Comparison of ENCODE assay signal across 10 cellular contexts in the genomic region with DNA sequence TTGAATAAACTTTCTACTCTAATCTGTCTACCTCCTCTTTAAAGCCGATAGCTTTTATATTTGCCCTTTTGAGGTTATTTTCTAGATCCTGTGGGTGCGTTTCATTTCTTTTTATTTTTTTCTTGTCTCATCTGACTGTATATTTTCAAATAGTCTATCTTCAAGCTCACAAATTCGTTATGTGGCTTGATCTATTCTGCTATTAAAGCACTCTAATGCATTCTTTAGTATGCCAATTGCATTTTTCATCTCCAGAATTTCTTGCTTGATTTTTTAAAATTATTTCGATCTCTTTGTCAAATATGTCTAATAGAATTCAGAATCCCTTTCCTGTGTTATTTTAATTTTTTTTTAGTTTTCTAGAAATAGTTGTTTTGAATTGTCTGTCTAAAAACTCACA.
"Had no signal": no experiment of that assay in that cellular context is flagged by ENCODE, and none has a peak within 500 bp of the region (broad histone marks: within the 10 kb centered on the region; RNA-seq: fewer than 3 reads in every experiment).

No MANE protein-coding gene starts in this region.

- H2AFZ ChIP-seq: GM23248, GM23338 had no signal

- ATAC-seq: GM23338, HCT116 had no signal

- FAIRE-seq: H1 had no signal

- H3K27ac ChIP-seq: GM23248 had no signal

- H3K36me3 ChIP-seq: HAP-1 had no signal

- H3K4me3 ChIP-seq: GM23248, GM23338, HAP-1 had no signal

- H3K4me1 ChIP-seq: HAP-1 had no signal

- DNase-seq: GM23248, GOT3, H7, H9, HCEC 1CT, HFFc6 had no signal

- H3K9ac ChIP-seq: GM23248 had no signal

- H3K4me2 ChIP-seq: GM23338 had no signal

- H3K9me3 ChIP-seq: HAP-1 had no signal
